Comparison of ENCODE assay signal across 8 cellular contexts in genomic region chr7:5494683-5495561, GRCh38. TPM values are rescaled to one million over a fixed set of nuclear protein-coding genes. Genes with fewer than 3 reads are reported as not detected.
A peak's percentile ranks its signal among the peaks of the same experiment; 100 is the strongest.
DNase-seq lines count a peak whose midpoint lies in the region; ATAC-seq and TF ChIP-seq lines count a peak whose summit lies in the region.

No MANE protein-coding gene starts in this region.

- H3K36me3 ChIP-seq in NT2/D1 (ENCODE audit: insufficient read depth, insufficient read length, low read length) (peaks cover 73% of the 10 kb centered on the region), mucosa of descending colon (ENCODE audit: low read depth) (no peaks in the 10 kb centered on the region)

- H3K27me3 Mint-ChIP-seq in endothelial cell (ENCODE audit: unreplicated experiment): no peaks in the 10 kb centered on the region

- H3K9me3 ChIP-seq in NT2/D1 (ENCODE audit: insufficient read depth, low read length): no peaks in the 10 kb centered on the region
- H3K9me3 ChIP-seq in mucosa of descending colon: no peaks in the 10 kb centered on the region

- no peak overlapping the region for H3K4me3 Mint-ChIP-seq in endothelial cell (ENCODE audit: unreplicated experiment)

- H3K4me1 ChIP-seq in NT2/D1 (ENCODE audit: insufficient read depth, insufficient read length) (peaks cover 13% of the 10 kb centered on the region), mucosa of descending colon (ENCODE audit: low read depth) (peaks cover 8% of the 10 kb centered on the region)

- H3K9ac ChIP-seq in NT2/D1 (ENCODE audit: insufficient read length, low read depth): peak overlapping the region; percentile 53

- no peaks in the 10 kb centered on the region for H3K9me3 Mint-ChIP-seq in endothelial cell (ENCODE audit: unreplicated experiment)

- DNase-seq in AG08396 (ENCODE audit: low spot score): peak; percentile 92
- DNase-seq in HK-2 (ENCODE audit: unreplicated experiment): peak; percentile 85
- DNase-seq in NT2/D1 (ENCODE audit: low read depth, low spot score): peak; percentile 81
- DNase-seq in activated CD8-positive, alpha-beta memory T cell treated with anti-CD3 and anti-CD28 coated beads, Interleukin-2, amount 50 U/mL, for 24 hours (ENCODE audit: extremely low read depth): peak; percentile 36
- peak; percentile 87 for DNase-seq in endothelial cell (ENCODE audit: low spot score)
- peak; percentile 80 to 85 (median 80) for DNase-seq in mucosa of descending colon
- peak; percentile 44 to 52 for DNase-seq in stimulated activated CD8-positive, alpha-beta memory T cell treated with anti-CD3 and anti-CD28 coated beads, Interleukin-4, amount 100 ng/mL, for 4 hours (ENCODE audit: low read depth in 2 of 2, low spot score in 1 of 2)

- H3K4me3 ChIP-seq in NT2/D1 (ENCODE audit: insufficient read length, low read depth) (no peak overlapping the region), mucosa of descending colon (no peak overlapping the region)

- intact Hi-C loops in mucosa of descending colon (cut with DNase I, micrococcal nuclease): loop anchor here (10.0 kb wide), 3 partner anchors 170 to 210 kb away; no protein-coding TSS in a partner anchor

- ATAC-seq in GM18909 (IDR thresholded peaks at IDR 0.05; ENCODE audit: poor library complexity, unreplicated experiment): peak; percentile 76
- peak; percentile 95 for ATAC-seq in mucosa of descending colon

- H3K27ac Mint-ChIP-seq in endothelial cell (ENCODE audit: unreplicated experiment): no peak overlapping the region

- H3K4me1 Mint-ChIP-seq in endothelial cell (ENCODE audit: unreplicated experiment): peaks cover 17% of the 10 kb centered on the region

- H3K27me3 ChIP-seq in NT2/D1 (ENCODE audit: insufficient read depth, insufficient read length): no peaks in the 10 kb centered on the region

- H3K36me3 Mint-ChIP-seq in endothelial cell (ENCODE audit: low read depth, unreplicated experiment): peaks cover 12% of the 10 kb centered on the region

- TF ChIP-seq CTCF in endothelial cell (IDR thresholded peaks at IDR 0.05; ENCODE audit: unreplicated experiment) (peak; percentile 85), mucosa of descending colon (IDR thresholded peaks at IDR 0.05) (peak; percentile 85)

RNA-seq across cellular contexts. Expression of gene FBXL18, which starts 18.7 kb away (rescaled TPM):
- total RNA-seq in endothelial cell (ENCODE audit: unreplicated experiment) (14.5 TPM), mucosa of descending colon (10 to 100 TPM in 1 of 3 donors, 1 to 10 TPM in 2; 8.5 to 10.5 (median 9.8) TPM)

RNA-seq across cellular contexts. Expression of gene ACTB, which starts 35.5 kb away (rescaled TPM):
- 5,848 TPM for total RNA-seq in endothelial cell (ENCODE audit: unreplicated experiment)
- 1,000 to 10,000 TPM; 4,159 to 6,919 (median 5,576) TPM for total RNA-seq in mucosa of descending colon

Comparison
In these comparisons a context has a peak if more than half of its experiments do, and no peak if none do; other contexts are left out.
1. DNase-seq: peak in every context shown above with its lines; median percentile 92 in AG08396; 87 in endothelial cell; 85 in HK-2; 81 in NT2/D1; 80 in mucosa of descending colon; 48 in stimulated activated CD8-positive, alpha-beta memory T cell treated with anti-CD3 and anti-CD28 coated beads, Interleukin-4, amount 100 ng/mL, for 4 hours; 36 in activated CD8-positive, alpha-beta memory T cell treated with anti-CD3 and anti-CD28 coated beads, Interleukin-2, amount 50 U/mL, for 24 hours.